In genomic region chr5:65994117-65994786, GRCh38 we compare ENCODE assay signal across 14 cellular contexts.
"Had no signal": no experiment of that assay in that cellular context is flagged by ENCODE, and none has a peak within 500 bp of the region (broad histone marks: within the 10 kb centered on the region; RNA-seq: fewer than 3 reads in every experiment).

No MANE protein-coding gene starts in this region.

- H3K4me3 Mint-ChIP-seq: activated CD4-positive, alpha-beta memory T cell treated with anti-CD3 and anti-CD28 coated beads for 36 hours; stimulated activated naive CD8-positive, alpha-beta T cell treated with anti-CD3 and anti-CD28 coated beads, Interleukin-15, Interleukin-2, amounts not matched to agents 100 ng/mL and 50 ng/mL, for 24 hours had no signal

- DNase-seq: activated CD4-positive, alpha-beta memory T cell treated with anti-CD3 and anti-CD28 coated beads for 36 hours; activated naive CD4-positive, alpha-beta T cell treated with Interleukin-2 at 50 U/mL for 16 hours; effector CD4-positive, alpha-beta T cell; kidney; occipital lobe; retina; stimulated activated CD8-positive, alpha-beta memory T cell treated with anti-CD3 and anti-CD28 coated beads, Interleukin-4, amount 100 ng/mL, for 48 hours; T-helper 2 cell; trophoblast cell had no signal

- FAIRE-seq: frontal cortex, kidney had no signal

- ATAC-seq: left lobe of liver had no signal

- H3K27me3 Mint-ChIP-seq: activated CD4-positive, alpha-beta memory T cell treated with anti-CD3 and anti-CD28 coated beads for 36 hours; stimulated activated naive CD8-positive, alpha-beta T cell treated with anti-CD3 and anti-CD28 coated beads, Interleukin-15, Interleukin-2, amounts not matched to agents 100 ng/mL and 50 ng/mL, for 24 hours had no signal

- H3K9me3 Mint-ChIP-seq: activated CD4-positive, alpha-beta memory T cell treated with anti-CD3 and anti-CD28 coated beads for 36 hours; stimulated activated naive CD8-positive, alpha-beta T cell treated with anti-CD3 and anti-CD28 coated beads, Interleukin-15, Interleukin-2, amounts not matched to agents 100 ng/mL and 50 ng/mL, for 24 hours had no signal

- H3K9me3 ChIP-seq: suprapubic skin, vagina had no signal

- H3K27ac Mint-ChIP-seq: activated CD4-positive, alpha-beta memory T cell treated with anti-CD3 and anti-CD28 coated beads for 36 hours; stimulated activated naive CD8-positive, alpha-beta T cell treated with anti-CD3 and anti-CD28 coated beads, Interleukin-15, Interleukin-2, amounts not matched to agents 100 ng/mL and 50 ng/mL, for 24 hours had no signal
